ENCODE assay signal across 17 cellular contexts in genomic region chr16:2598133-2598641, GRCh38.
"Had no signal": no experiment of that assay in that cellular context is flagged by ENCODE, and none has a peak within 500 bp of the region (broad histone marks: within the 10 kb centered on the region; RNA-seq: fewer than 3 reads in every experiment).

No MANE protein-coding gene starts in this region.

- DNase-seq: activated effector memory CD4-positive, alpha-beta T cell treated with anti-CD3 and anti-CD28 coated beads, Interleukin-2, amount 50 U/mL, for 16 hours; activated T-cell treated with anti-CD3 and anti-CD28 coated beads, Interleukin-2, amount 50 U/mL, for 4 hours; body of pancreas; colonic mucosa; esophagus squamous epithelium; immature natural killer cell; left colon; mammary epithelial cell; T-helper 9 cell; trophoblast cell had no signal

- H3K4me1 ChIP-seq: body of pancreas, colonic mucosa had no signal

- ATAC-seq: activated T-cell treated with anti-CD3 and anti-CD28 coated beads, Interleukin-2, amount 50 U/mL, for 4 hours; body of pancreas; left colon; naive thymus-derived CD8-positive, alpha-beta T cell; T-cell had no signal

- H3K4me3 ChIP-seq: body of pancreas, colonic mucosa, esophagus squamous epithelium, right atrium auricular region, SK-N-MC, suprapubic skin had no signal

- H3K27ac ChIP-seq: body of pancreas, colonic mucosa, esophagus squamous epithelium, SK-N-MC, suprapubic skin had no signal

- H3K27me3 ChIP-seq: body of pancreas, colonic mucosa, esophagus squamous epithelium, right atrium auricular region, suprapubic skin had no signal

- H3K36me3 Mint-ChIP-seq: immature natural killer cell had no signal

- H3K9me3 ChIP-seq: body of pancreas, colonic mucosa, esophagus squamous epithelium, right atrium auricular region, suprapubic skin had no signal

- H3K4me3 Mint-ChIP-seq: activated naive CD4-positive, alpha-beta T cell treated with anti-CD3 and anti-CD28 coated beads, Interleukin-2, amount 50 U/mL, for 24 hours; activated T-cell treated with anti-CD3 and anti-CD28 coated beads, Interleukin-2, amount 50 U/mL, for 4 hours; immature natural killer cell; naive thymus-derived CD8-positive, alpha-beta T cell; stimulated activated naive CD8-positive, alpha-beta T cell treated with anti-CD3 and anti-CD28 coated beads, Interleukin-15, Interleukin-2, amounts not matched to agents 100 ng/mL and 50 ng/mL, for 24 hours; T-cell had no signal

- H3K27ac Mint-ChIP-seq: activated naive CD4-positive, alpha-beta T cell treated with anti-CD3 and anti-CD28 coated beads, Interleukin-2, amount 50 U/mL, for 24 hours; T-cell had no signal

- H3K27me3 Mint-ChIP-seq: activated naive CD4-positive, alpha-beta T cell treated with anti-CD3 and anti-CD28 coated beads, Interleukin-2, amount 50 U/mL, for 24 hours; naive thymus-derived CD8-positive, alpha-beta T cell; stimulated activated naive CD8-positive, alpha-beta T cell treated with anti-CD3 and anti-CD28 coated beads, Interleukin-15, Interleukin-2, amounts not matched to agents 100 ng/mL and 50 ng/mL, for 24 hours; T-cell had no signal

- H3K9me3 Mint-ChIP-seq: activated naive CD4-positive, alpha-beta T cell treated with anti-CD3 and anti-CD28 coated beads, Interleukin-2, amount 50 U/mL, for 24 hours; activated T-cell treated with anti-CD3 and anti-CD28 coated beads, Interleukin-2, amount 50 U/mL, for 4 hours; immature natural killer cell; naive thymus-derived CD8-positive, alpha-beta T cell; stimulated activated naive CD8-positive, alpha-beta T cell treated with anti-CD3 and anti-CD28 coated beads, Interleukin-15, Interleukin-2, amounts not matched to agents 100 ng/mL and 50 ng/mL, for 24 hours; T-cell had no signal
